8 cellular contexts compared by ENCODE assay signal in genomic region chr10:31490858-31491504, GRCh38.
DNase-seq lines count a peak whose midpoint lies in the region; ATAC-seq, FAIRE-seq and TF ChIP-seq lines count a peak whose summit lies in the region.

No MANE protein-coding gene starts in this region.

- no peak overlapping the region for H3K4me3 ChIP-seq in A549
- no peak overlapping the region for H3K4me3 ChIP-seq in left lung

- H3K27me3 ChIP-seq in left lung: no peaks in the 10 kb centered on the region

- no peaks in the 10 kb centered on the region for H3K4me1 ChIP-seq in A549
- no peaks in the 10 kb centered on the region for H3K4me1 ChIP-seq in left lung

- no peak for TF ChIP-seq EP300 in A549 (IDR thresholded peaks at IDR 0.05)

- WGBS in A549 (ENCODE audit: missing lambda C conversion rate): 93% methylated on average over 1 of the region's 1 CpG

- intact Hi-C loops in left lung (cut with DNase I): no loop called here

- POLR2A ChIA-PET in A549 (lab: Yijun Ruan, JAX): no interaction called here

- TF ChIP-seq RAD21 in A549 (conservative IDR thresholded peaks at IDR 0.05 in 1 of 2, IDR thresholded peaks at IDR 0.05 in 1 of 2): peak; percentile 26 to 56; a peak in 3 of 5 replicates

- ATAC-seq in A549: no peak
- peak; percentile 65 for ATAC-seq in left lung
- ATAC-seq in GM18517 (IDR thresholded peaks at IDR 0.05; ENCODE audit: unreplicated experiment): no peak
- ATAC-seq in HG02759 (IDR thresholded peaks at IDR 0.05; ENCODE audit: unreplicated experiment): no peak

- DNase-seq in A549 (ENCODE audit: low read depth in 1 of 2, low spot score in 1 of 2) (peak in 1 of 2 experiments; percentile 11), GM04503 (ENCODE audit: low read depth) (peak; percentile 27), MV-4-11 (lab: John Stamatoyannopoulos, UW) (peak; percentile 54), brain pericyte (ENCODE audit: low read depth, low spot score) (peak; percentile 11), left lung (no peak)
- no peak for DNase-seq in activated CD4-positive, alpha-beta T cell treated with anti-CD3 and anti-CD28 coated beads, Interleukin-2, amount 50 U/mL, for 1 hour

- no peaks in the 10 kb centered on the region for H3K36me3 ChIP-seq in left lung

- no peak overlapping the region for H3K27ac ChIP-seq in A549
- no peak overlapping the region for H3K27ac ChIP-seq in left lung

- no peak for TF ChIP-seq POLR2A in A549 (IDR thresholded peaks at IDR 0.05; ENCODE audit: low read length)

- CTCF ChIA-PET in A549 (lab: Yijun Ruan, JAX): interaction anchor here (1.0 kb wide), 1 partner anchor 14 kb away, joined by 3 read pairs; no protein-coding TSS in a partner anchor

- no peak for FAIRE-seq in A549 (lab: Jason Lieb, UNC)

- H3K9me3 ChIP-seq in A549: 0 out of 3 replicates have a peak, but pooled peaks cover 4% of the 10 kb centered on the region
- H3K9me3 ChIP-seq in left lung: no peaks in the 10 kb centered on the region

- H3K4me2 ChIP-seq in A549: no peak overlapping the region

- TF ChIP-seq CTCF in A549 (IDR thresholded peaks at IDR 0.05): no peak
- peak; percentile 35 to 51 for TF ChIP-seq CTCF in left lung (IDR thresholded peaks at IDR 0.05)

TF ChIP-seq in A549, 52 proteins besides CTCF, POLR2A, EP300 and RAD21:
- TF ChIP-seq GATA3 (IDR thresholded peaks at IDR 0.05; ENCODE audit: borderline replicate concordance): no peak
- no peak for TF ChIP-seq HEYL (CRISPR knock-in tag; IDR thresholded peaks at IDR 0.05)
- TF ChIP-seq EHMT2 (IDR thresholded peaks at IDR 0.05; ENCODE audit: low read depth): no peak
- no peak for TF ChIP-seq ELK1 (IDR thresholded peaks at IDR 0.05; ENCODE audit: low read depth, low read length)
TF ChIP-seq in A549: peak in this region for 0.

Comparison
In these comparisons a context has a peak if more than half of its experiments do, and no peak if none do; other contexts are left out.
1. DNase-seq: peak in GM04503 (single experiment), MV-4-11 (single experiment) and brain pericyte (single experiment); none in left lung (0 of 2) and activated CD4-positive, alpha-beta T cell treated with anti-CD3 and anti-CD28 coated beads, Interleukin-2, amount 50 U/mL, for 1 hour (single experiment).